23 cellular contexts compared by ENCODE assay signal in genomic region chr20:40441771-40442170, GRCh38.
"Had no signal": no experiment of that assay in that cellular context is flagged by ENCODE, and none has a peak within 500 bp of the region (broad histone marks: within the 10 kb centered on the region; RNA-seq: fewer than 3 reads in every experiment).

No MANE protein-coding gene starts in this region.

- H3K36me3 ChIP-seq: cardiac muscle cell, colonic mucosa, gastroesophageal sphincter, left ventricle myocardium inferior, pancreas, prostate gland, sigmoid colon, tibial nerve had no signal

- H3K27me3 ChIP-seq: cardiac muscle cell, colonic mucosa, hepatocyte, pancreas, sigmoid colon, tibial nerve had no signal

- ATAC-seq: gastroesophageal sphincter had no signal

- H2AFZ ChIP-seq: hepatocyte had no signal

- H3K27ac ChIP-seq: cardiac muscle cell, colonic mucosa, dorsolateral prefrontal cortex, gastroesophageal sphincter, hepatocyte, left ventricle myocardium inferior, pancreas, prostate gland, sigmoid colon, tibial nerve had no signal

- H3K4me3 ChIP-seq: cardiac muscle cell, colonic mucosa, dorsolateral prefrontal cortex, gastroesophageal sphincter, hepatocyte, left ventricle myocardium inferior, pancreas, prostate gland, sigmoid colon, tibial nerve had no signal

- H3K4me2 ChIP-seq: hepatocyte had no signal

- DNase-seq: activated CD4-positive, alpha-beta T cell treated with anti-CD3 and anti-CD28 coated beads for 4 hours; activated CD4-positive, alpha-beta T cell treated with anti-CD3 and anti-CD28 coated beads, Interleukin-2, amount 50 U/mL, for 4 hours; activated effector memory CD4-positive, alpha-beta T cell treated with Interleukin-2 at 50 U/mL for 16 hours; activated naive CD4-positive, alpha-beta T cell treated with Interleukin-2 at 50 U/mL for 16 hours; anterior cingulate cortex; cerebellar nuclear complex; colonic mucosa; dorsolateral prefrontal cortex; effector memory CD4-positive, alpha-beta T cell; erythroblast; left ventricle myocardium inferior; nephron progenitor cell; pancreas; retina; sigmoid colon; stimulated activated CD4-positive, alpha-beta T cell treated with anti-CD3 and anti-CD28 coated beads, Interleukin-15, amount 100 ng/mL, for 24 hours; stimulated activated CD4-positive, alpha-beta T cell treated with anti-CD3 and anti-CD28 coated beads, Interleukin-2, amount 100 ng/mL, for 24 hours; stimulated activated naive CD4-positive, alpha-beta T cell had no signal

- H3K4me1 ChIP-seq: colonic mucosa, gastroesophageal sphincter, left ventricle myocardium inferior, pancreas, prostate gland, sigmoid colon had no signal

- H3K79me2 ChIP-seq: hepatocyte had no signal

- H3K9me3 ChIP-seq: colonic mucosa, gastroesophageal sphincter, left ventricle myocardium inferior, pancreas, prostate gland, sigmoid colon, tibial nerve had no signal
